ENCODE assay signal across 1 cellular context in genomic region chr2:27441958-27442281, GRCh38.
TF ChIP-seq lines count a peak whose summit lies in the region.

No MANE protein-coding gene starts in this region.

TF ChIP-seq in WTC11, 78 proteins besides CTCF, POLR2A, EP300 and RAD21 (continued from another document):
- TF ChIP-seq USF2 (CRISPR knock-in tag; IDR thresholded peaks at IDR 0.05) (no peak), KAT7 (CRISPR knock-in tag; IDR thresholded peaks at IDR 0.05; ENCODE audit: borderline replicate concordance) (no peak)
